Comparison of ENCODE assay signal across 8 cellular contexts in the genomic region with DNA sequence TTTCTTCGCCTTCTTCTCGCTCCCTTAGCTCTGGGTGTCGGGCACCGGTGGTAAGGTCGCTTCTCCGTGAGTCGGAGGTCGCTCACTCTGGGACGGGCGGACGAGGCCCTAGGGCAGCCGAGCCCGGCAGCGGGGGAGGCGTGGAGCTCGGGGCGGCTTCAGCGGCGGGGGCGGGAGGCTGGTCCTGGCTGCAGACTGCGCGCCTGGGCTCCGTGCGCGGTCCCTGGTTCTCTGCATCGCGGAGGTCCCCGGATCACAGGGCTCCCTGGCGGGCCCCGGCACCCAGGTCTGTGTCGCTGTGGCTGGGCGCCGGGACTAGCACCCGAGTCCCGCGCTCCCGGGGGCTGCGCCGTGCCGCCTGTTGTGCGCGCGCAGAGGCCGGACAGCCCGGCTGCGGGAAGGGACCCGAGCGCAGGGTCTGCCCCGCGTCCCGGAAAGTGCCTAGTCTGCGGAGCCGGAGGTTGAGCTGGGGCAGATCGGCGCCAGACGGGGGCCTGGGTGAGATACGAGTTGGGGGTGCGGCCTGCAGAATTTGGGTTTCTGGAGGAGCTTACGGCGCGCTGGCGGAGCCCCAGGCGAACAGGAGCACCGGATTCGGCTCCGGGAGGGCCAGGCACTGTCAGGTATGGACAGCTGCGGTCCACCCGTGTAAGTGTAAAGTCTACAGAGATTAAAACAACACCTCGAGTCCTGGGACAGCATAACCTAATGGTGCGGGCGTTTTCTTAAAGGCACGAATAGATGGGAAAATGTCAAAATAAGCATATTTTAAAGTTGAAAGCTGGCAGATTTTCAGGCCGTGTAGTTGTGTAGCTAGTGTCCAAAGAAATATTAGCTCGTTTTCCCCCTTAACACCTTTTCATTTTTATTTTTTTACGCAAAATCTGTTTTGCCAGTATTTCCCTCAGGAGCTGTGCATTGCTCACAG. TPM values are rescaled to one million over a fixed set of nuclear protein-coding genes. Genes with fewer than 3 reads are reported as not detected.
DNase-seq lines count a peak whose midpoint lies in the region; ATAC-seq and TF ChIP-seq lines count a peak whose summit lies in the region.

No MANE protein-coding gene starts in this region.

- peak overlapping the region; percentile 77 for H3K4me3 Mint-ChIP-seq in MCF 10A (ENCODE audit: unreplicated experiment)

- intact Hi-C loops in Panc1 (cut with micrococcal nuclease; ENCODE audit: unreplicated experiment), result loop anchor here (2.0 to 10.0 kb wide), 3 partner anchors 120 to 368 kb away; no protein-coding TSS in a partner anchor
- intact Hi-C loops in MCF 10A (cut with micrococcal nuclease), result loop anchor here (1.0 to 5.0 kb wide), 9 partner anchors 65 to 369 kb away; no protein-coding TSS in a partner anchor

- CTCF ChIA-PET in Panc1 (lab: Charles Lee), result interaction anchor here (1.0 kb wide), 1 partner anchor 99 kb away, joined by 3 read pairs; no protein-coding TSS in a partner anchor
- CTCF ChIA-PET in MCF 10A (lab: Yijun Ruan, JAX), result interaction anchor here (0.6 to 3.0 kb wide), 33 partner anchors 10 to 370 kb away, joined by 3 to 32 read pairs (median 4); no protein-coding TSS in a partner anchor

- peak; percentile 25 for ATAC-seq in HG02943 (IDR thresholded peaks at IDR 0.05; ENCODE audit: low read depth, unreplicated experiment)
- ATAC-seq in Panc1, result peak; percentile 47

- POLR2A ChIA-PET in Panc1 (lab: Charles Lee) (interaction anchor here (0.6 to 0.7 kb wide), 4 partner anchors 9 to 60 kb away, joined by 3 to 6 read pairs (median 4); no protein-coding TSS in a partner anchor), MCF 10A (lab: Yijun Ruan, JAX) (interaction anchor here (0.5 to 3.7 kb wide), 47 partner anchors 9 to 413 kb away, joined by 3 to 55 read pairs (median 4); partner anchors contain the start of gene TMX1)

- no peaks in the 10 kb centered on the region for H3K27me3 Mint-ChIP-seq in MCF 10A (ENCODE audit: insufficient read depth, unreplicated experiment)

- H3K27me3 ChIP-seq in Panc1 (ENCODE audit: control insufficient read depth, insufficient read depth, low read length) (no peaks in the 10 kb centered on the region), kidney epithelial cell (ENCODE audit: control insufficient read depth, insufficient read depth, low read length) (no peaks in the 10 kb centered on the region)

- H3K36me3 ChIP-seq in Panc1 (ENCODE audit: control insufficient read depth, insufficient read depth, low read length), result no peaks in the 10 kb centered on the region; the same call in 1 of the 2 replicates
- no peaks in the 10 kb centered on the region for H3K36me3 ChIP-seq in kidney epithelial cell (ENCODE audit: control insufficient read depth, insufficient read depth, low read length)

- no peaks in the 10 kb centered on the region for H3K9me3 Mint-ChIP-seq in MCF 10A (ENCODE audit: unreplicated experiment)

- DNase-seq in activated T-cell treated with anti-CD3 and anti-CD28 coated beads for 1 hour (ENCODE audit: low read depth), result peak; percentile 16
- no peak for DNase-seq in activated T-cell treated with anti-CD3 and anti-CD28 coated beads, Interleukin-2, amount 50 U/mL, for 1 hour
- no peak for DNase-seq in Panc1 (ENCODE audit: low read depth, low spot score)
- DNase-seq in MCF 10A (ENCODE audit: unreplicated experiment), result no peak
- no peak for DNase-seq in kidney epithelial cell (ENCODE audit: low read depth)
- peak; percentile 12 to 20 for DNase-seq in stimulated activated CD4-positive, alpha-beta T cell treated with anti-CD3 and anti-CD28 coated beads, Interleukin-4, amount 100 ng/mL, for 48 hours (ENCODE audit: low read depth in 2 of 2)
- no peak for DNase-seq in NCI-H2227 (lab: John Stamatoyannopoulos, UW; ENCODE audit: unreplicated experiment)

- peak overlapping the region; percentile 77 for H3K27ac Mint-ChIP-seq in MCF 10A (ENCODE audit: low read depth, unreplicated experiment)

- TF ChIP-seq CTCF in Panc1 (IDR thresholded peaks at IDR 0.05) (peak; percentile 45), MCF 10A (IDR thresholded peaks at IDR 0.05; ENCODE audit: unreplicated experiment) (no peak), kidney epithelial cell (IDR thresholded peaks at IDR 0.05; ENCODE audit: insufficient read depth, low read length, poor library complexity, severe bottlenecking) (no peak)

- BruUV-seq in Panc1 (replicated peaks; lab: Mats Ljungman, UMichigan) (no TSS peak), MCF 10A (replicated peaks; lab: Mats Ljungman, UMichigan) (no TSS peak)

- in situ Hi-C loops in Panc1 (cut with HindIII; ENCODE audit: low pct_unique_long_range_greater_than_20kb, low sequenced_read_pairs), result no loop called here

- H3K4me3 ChIP-seq in Panc1 (ENCODE audit: low read depth in 2 of 2, low read length in 2 of 2), result peak overlapping the region; percentile 71 to 82
- H3K4me3 ChIP-seq in kidney epithelial cell (ENCODE audit: low read depth, low read length), result peak overlapping the region; percentile 85

- H3K9me3 ChIP-seq in Panc1 (ENCODE audit: control insufficient read depth, insufficient read depth, low read depth, low read length), result no peaks in the 10 kb centered on the region

- H3K4me1 ChIP-seq in Panc1 (ENCODE audit: control insufficient read depth, insufficient read depth, low read length), result peaks cover 14% of the 10 kb centered on the region

- peaks cover 41% of the 10 kb centered on the region for H3K4me1 Mint-ChIP-seq in MCF 10A (ENCODE audit: insufficient read depth, unreplicated experiment)

- H3K36me3 Mint-ChIP-seq in MCF 10A (ENCODE audit: insufficient read depth, unreplicated experiment), result peaks cover 22% of the 10 kb centered on the region

- H3K27ac ChIP-seq in Panc1 (ENCODE audit: low read length), result peak overlapping the region; percentile 84

RNA-seq across cellular contexts. Expression of gene FRMD6, which starts 0.7 kb away (rescaled TPM):
- 40.7 TPM for total RNA-seq in Panc1 (2021; ENCODE audit: unreplicated experiment)
- 36.3 TPM for polyA plus RNA-seq in Panc1 (2012; ENCODE audit: insufficient read length)
- 104 and 135 TPM in 2 replicates for total RNA-seq in MCF 10A (2022)
- total RNA-seq in kidney epithelial cell, result 206 and 228 TPM in 2 replicates

Comparison
In these comparisons a context has a peak if more than half of its experiments do, and no peak if none do; other contexts are left out.
1. DNase-seq: peak in activated T-cell treated with anti-CD3 and anti-CD28 coated beads for 1 hour (single experiment) and stimulated activated CD4-positive, alpha-beta T cell treated with anti-CD3 and anti-CD28 coated beads, Interleukin-4, amount 100 ng/mL, for 48 hours (2 of 2); none in activated T-cell treated with anti-CD3 and anti-CD28 coated beads, Interleukin-2, amount 50 U/mL, for 1 hour (single experiment), Panc1 (single experiment), MCF 10A (single experiment), kidney epithelial cell (single experiment) and NCI-H2227 (single experiment).